In genomic region chr17:82751571-82752370, GRCh38 we compare ENCODE assay signal across 8 cellular contexts. TPM values are rescaled to one million over a fixed set of nuclear protein-coding genes. Genes with fewer than 3 reads are reported as not detected.
DNase-seq lines count a peak whose midpoint lies in the region; ATAC-seq and TF ChIP-seq lines count a peak whose summit lies in the region.

TSS of gene TBCD (plus strand) at chr17:82752065. CDS start at chr17:82752194, 129 bp downstream.

- peak within 1 kb of the TSS; percentile 68 for H4K8ac ChIP-seq in trophoblast cell (ENCODE audit: low read depth, low read length)

- H3K14ac ChIP-seq in trophoblast cell (ENCODE audit: low read length), result peak within 1 kb of the TSS; percentile 68

- TF ChIP-seq CTCF in GM10266 (IDR thresholded peaks at IDR 0.05; ENCODE audit: control insufficient read depth, insufficient read depth, low read depth, missing control alignments), result no peak
- no peak for TF ChIP-seq CTCF in cardiac muscle cell (IDR thresholded peaks at IDR 0.05; ENCODE audit: low read depth, low read length)
- no peak for TF ChIP-seq CTCF in tibial artery (IDR thresholded peaks at IDR 0.05)

- no CpG with 5 or more reads among the region's 114 CpGs for WGBS in trophoblast cell (ENCODE audit: extremely low coverage, insufficient coverage, insufficient read length)

- H3K4me1 ChIP-seq in adipocyte (ENCODE audit: control insufficient read depth, insufficient read depth, low read length) (peaks cover 16% of the 10 kb centered on the region), cardiac muscle cell (ENCODE audit: low read depth) (peaks cover 6% of the 10 kb centered on the region), trophoblast cell (ENCODE audit: control insufficient read depth in 1 of 2, insufficient read depth in 2 of 2, low read length in 2 of 2) (peaks cover 2 to 9% of the 10 kb centered on the region in 2 experiments), tibial artery (peaks cover 0 to 25% (median 17%) of the 10 kb centered on the region in 4 donors)

- CTCF ChIA-PET in T-cell (lab: Charles Lee), result no interaction called here

- no peak within 1 kb of the TSS for H3K23ac ChIP-seq in trophoblast cell (ENCODE audit: low read length)

- peaks cover 16 to 32% (median 26%) of the 10 kb centered on the region in 3 donors for H3K4me1 Mint-ChIP-seq in T-cell

- H3K27me3 ChIP-seq in adipocyte (replicated peaks; ENCODE audit: control insufficient read depth, insufficient read depth, low read length) (no peaks in the 10 kb centered on the region), cardiac muscle cell (no peaks in the 10 kb centered on the region), trophoblast cell (ENCODE audit: insufficient read depth, low read length) (peaks cover 8% of the 10 kb centered on the region), tibial artery (no peaks in the 10 kb centered on the region)

- H3K9me3 Mint-ChIP-seq in T-cell, result no peaks in the 10 kb centered on the region

- H3K79me2 ChIP-seq in trophoblast cell (ENCODE audit: control insufficient read depth, insufficient read depth, low read length, poor library complexity), result peaks cover 4% of the 10 kb centered on the region

- H3K9ac ChIP-seq in adipocyte (ENCODE audit: low read length) (peak within 1 kb of the TSS; percentile 87), trophoblast cell (ENCODE audit: low read length) (peak within 1 kb of the TSS; percentile 68)

- peak within 1 kb of the TSS; percentile 37 for H2BK5ac ChIP-seq in trophoblast cell (ENCODE audit: low read depth, low read length, poor library complexity)

- peak within 1 kb of the TSS; percentile 97 for H3K4me2 ChIP-seq in trophoblast cell (ENCODE audit: low read length)

- peak within 1 kb of the TSS; percentile 76 to 81 (median 80) for H3K4me3 Mint-ChIP-seq in T-cell

- H3K4ac ChIP-seq in trophoblast cell (ENCODE audit: low read depth, low read length), result no peak within 1 kb of the TSS

- H3K4me3 ChIP-seq in adipocyte (ENCODE audit: low read length) (peak within 1 kb of the TSS; percentile 91), cardiac muscle cell (peak within 1 kb of the TSS; percentile 90), trophoblast cell (ENCODE audit: low read depth, low read length) (peak within 1 kb of the TSS; percentile 89), tibial artery (peak within 1 kb of the TSS; percentile 80 to 86)

- intact Hi-C loops in tibial artery (cut with DNase I; ENCODE audit: low total_unique reads), result loop anchor here (5.0 kb wide), 2 partner anchors 54 to 104 kb away; partner anchors contain the start of genes RAB40B and WDR45B

- peaks cover 6% of the 10 kb centered on the region for H3K36me3 Mint-ChIP-seq in T-cell

- peak within 1 kb of the TSS; percentile 65 for H2BK120ac ChIP-seq in trophoblast cell (ENCODE audit: insufficient read depth, low read length, poor library complexity)

- peak within 1 kb of the TSS; percentile 60 for H3K18ac ChIP-seq in trophoblast cell (ENCODE audit: low read length)

- peak within 1 kb of the TSS; percentile 85 for H4K12ac ChIP-seq in trophoblast cell (ENCODE audit: low read depth, low read length)

- H3K27ac ChIP-seq in cardiac muscle cell, result peak within 1 kb of the TSS; percentile 82
- H3K27ac ChIP-seq in trophoblast cell (ENCODE audit: low read depth, low read length), result peak within 1 kb of the TSS; percentile 18
- H3K27ac ChIP-seq in tibial artery, result peak within 1 kb of the TSS; percentile 81

- no peak within 1 kb of the TSS for H2AK5ac ChIP-seq in trophoblast cell (ENCODE audit: low read length)

- peaks cover 4% of the 10 kb centered on the region for H3K9me3 ChIP-seq in adipocyte (ENCODE audit: control insufficient read depth, low read length)
- H3K9me3 ChIP-seq in cardiac muscle cell (ENCODE audit: low read depth), result no peaks in the 10 kb centered on the region
- peaks cover 6% of the 10 kb centered on the region for H3K9me3 ChIP-seq in trophoblast cell (ENCODE audit: insufficient read depth, low read depth, low read length)
- no peaks in the 10 kb centered on the region for H3K9me3 ChIP-seq in tibial artery

- DNase-seq in GM10266 (ENCODE audit: extremely low spot score) (peak; percentile 100), NCI-H1105 treated with DMSO at 0.1 percent for 48 hours (lab: John Stamatoyannopoulos, UW) (peak; percentile 77), T-cell (peak; percentile 66 to 92 (median 81)), adipocyte (ENCODE audit: low read depth) (peak; percentile 97), cardiac muscle cell (ENCODE audit: low read depth in 1 of 2, low spot score in 1 of 2) (peak; percentile 92 to 94), trophoblast cell (peak; percentile 59 to 78), tibial artery (peak; percentile 83 to 94)

- POLR2A ChIA-PET in T-cell (lab: Charles Lee), result no interaction called here

- peaks cover 4% of the 10 kb centered on the region for H3K79me1 ChIP-seq in trophoblast cell (ENCODE audit: low read length)

- H3K27ac Mint-ChIP-seq in T-cell, result peak within 1 kb of the TSS in 1 of 2 donors; percentile 52

- H3K27me3 Mint-ChIP-seq in T-cell, result no peaks in the 10 kb centered on the region

- H3K36me3 ChIP-seq in adipocyte (ENCODE audit: control insufficient read depth, insufficient read depth, low read length, severe bottlenecking) (no peaks in the 10 kb centered on the region), cardiac muscle cell (no peaks in the 10 kb centered on the region), trophoblast cell (ENCODE audit: control insufficient read depth in 1 of 2, insufficient read depth in 2 of 2, low read length in 2 of 2) (no peaks in the 10 kb centered on the region), tibial artery (peaks cover 0 to 7% (median under 1%) of the 10 kb centered on the region in 3 donors)

- no peak within 1 kb of the TSS for H2BK12ac ChIP-seq in trophoblast cell (ENCODE audit: low read length)

- ATAC-seq in HG02642 (IDR thresholded peaks at IDR 0.05; ENCODE audit: poor library complexity, unreplicated experiment), result peak; percentile 82
- peak; percentile 79 to 83 (median 80) for ATAC-seq in T-cell (replicated peaks in 1 of 4)

- peak within 1 kb of the TSS; percentile 89 for H2AFZ ChIP-seq in trophoblast cell (ENCODE audit: insufficient read depth, low read length, poor library complexity)

- H4K91ac ChIP-seq in trophoblast cell (ENCODE audit: low read depth, low read length), result peak within 1 kb of the TSS; percentile 72

RNA-seq across cellular contexts. Expression of gene TBCD, which starts in this region (rescaled TPM):
- 100 to 1,000 TPM in 4 of 5 donors, 10 to 100 TPM in 1; 94.4 to 262 (median 223) TPM for total RNA-seq in T-cell
- total RNA-seq in cardiac muscle cell, result 32.1 and 55.7 TPM in 2 replicates
- 66.0 and 106 TPM in 2 replicates for polyA plus RNA-seq in cardiac muscle cell
- polyA plus RNA-seq in trophoblast cell (2013), result 29.8 and 31.3 TPM in 2 replicates

Comparison
In these comparisons a context has a peak if more than half of its experiments do, and no peak if none do; other contexts are left out.
1. Peak in every context shown above with its lines: DNase-seq, ATAC-seq, H3K4me3 ChIP-seq and H3K27ac ChIP-seq.
2. H3K27ac ChIP-seq: peak in every context shown above with its lines; median percentile 82 in cardiac muscle cell; 81 in tibial artery; 18 in trophoblast cell.